ENCODE assay signal across 13 cellular contexts in genomic region chr2:83817511-83817910, GRCh38.
DNase-seq lines count a peak whose midpoint lies in the region; ATAC-seq and TF ChIP-seq lines count a peak whose summit lies in the region.
"Had no signal": no experiment of that assay in that cellular context is flagged by ENCODE, and none has a peak within 500 bp of the region (broad histone marks: within the 10 kb centered on the region; RNA-seq: fewer than 3 reads in every experiment).

No MANE protein-coding gene starts in this region.

- ATAC-seq in GM18868 (IDR thresholded peaks at IDR 0.05; ENCODE audit: unreplicated experiment): peak; percentile 53
- ATAC-seq in foreskin keratinocyte: no peak
- ATAC-seq in HG02759 (IDR thresholded peaks at IDR 0.05; ENCODE audit: unreplicated experiment): no peak

- in situ Hi-C loops in ACHN (cut with HindIII; ENCODE audit: low pct_ligation_motif_present, low pct_unique_long_range_greater_than_20kb, low sequenced_read_pairs): no loop called here

- peak; percentile 36 for TF ChIP-seq CTCF in foreskin keratinocyte (conservative IDR thresholded peaks at IDR 0.05)
- TF ChIP-seq CTCF in lower leg skin (IDR thresholded peaks at IDR 0.05): no peak
- no peak for TF ChIP-seq CTCF in colonic mucosa (IDR thresholded peaks at IDR 0.05)

- WGBS in lower leg skin, 2 donors: 42 to 47% methylated on average over 3 of the region's 3 CpGs

- H3K36me3 ChIP-seq in colonic mucosa: no peaks in the 10 kb centered on the region
- H3K36me3 ChIP-seq: adrenal gland, esophagus squamous epithelium, sigmoid colon had no signal

- H3K4me3 ChIP-seq in lower leg skin (ENCODE audit: low read depth, poor library complexity, severe bottlenecking) (no peak overlapping the region), colonic mucosa (no peak overlapping the region)
- H3K4me3 ChIP-seq: adrenal gland, esophagus squamous epithelium, sigmoid colon had no signal

- DNase-seq in ACHN: peak; percentile 21
- DNase-seq in RKO (ENCODE audit: low spot score): peak; percentile 7
- DNase-seq in foreskin keratinocyte: peak in 1 of 2 donors; percentile 4
- DNase-seq in lower leg skin (ENCODE audit: low spot score in 2 of 2): no peak
- DNase-seq in colonic mucosa: no peak
- no peak for DNase-seq in midbrain (lab: John Stamatoyannopoulos, UW)
- DNase-seq: activated CD8-positive, alpha-beta memory T cell treated with anti-CD3 and anti-CD28 coated beads for 24 hours; adrenal gland; esophagus squamous epithelium; KG1; sigmoid colon had no signal

- no peaks in the 10 kb centered on the region for H3K4me1 ChIP-seq in foreskin keratinocyte
- no peaks in the 10 kb centered on the region for H3K4me1 ChIP-seq in colonic mucosa
- H3K4me1 ChIP-seq: adrenal gland, esophagus squamous epithelium, sigmoid colon had no signal

- H3K27me3 ChIP-seq in foreskin keratinocyte: no peaks in the 10 kb centered on the region
- H3K27me3 ChIP-seq in colonic mucosa: no peaks in the 10 kb centered on the region
- H3K27me3 ChIP-seq: adrenal gland, esophagus squamous epithelium, sigmoid colon had no signal

- no peak for TF ChIP-seq POLR2A in lower leg skin (IDR thresholded peaks at IDR 0.05)

- H3K9me3 ChIP-seq in colonic mucosa: no peaks in the 10 kb centered on the region
- H3K9me3 ChIP-seq: adrenal gland, esophagus squamous epithelium, sigmoid colon had no signal

- intact Hi-C loops in lower leg skin (cut with DNase I; ENCODE audit: low total_unique reads): loop anchor here (10.0 kb wide), 1 partner anchor 743 kb away; no protein-coding TSS in a partner anchor
- intact Hi-C loops in colonic mucosa (cut with DNase I): no loop called here

- no peak overlapping the region for H3K9ac ChIP-seq in colonic mucosa (ENCODE audit: low read depth in 2 of 2, low read length in 2 of 2)

- H3K27ac ChIP-seq in foreskin keratinocyte: no peak overlapping the region
- H3K27ac ChIP-seq in colonic mucosa: no peak overlapping the region
- H3K27ac ChIP-seq: adrenal gland, esophagus squamous epithelium, sigmoid colon had no signal

Comparison
In these comparisons a context has a peak if more than half of its experiments do, and no peak if none do; other contexts are left out.
1. DNase-seq: peak in ACHN (single experiment) and RKO (single experiment); none in lower leg skin (0 of 2), colonic mucosa (single experiment) and midbrain (single experiment).